ENCODE assay signal across 9 cellular contexts in the genomic region with DNA sequence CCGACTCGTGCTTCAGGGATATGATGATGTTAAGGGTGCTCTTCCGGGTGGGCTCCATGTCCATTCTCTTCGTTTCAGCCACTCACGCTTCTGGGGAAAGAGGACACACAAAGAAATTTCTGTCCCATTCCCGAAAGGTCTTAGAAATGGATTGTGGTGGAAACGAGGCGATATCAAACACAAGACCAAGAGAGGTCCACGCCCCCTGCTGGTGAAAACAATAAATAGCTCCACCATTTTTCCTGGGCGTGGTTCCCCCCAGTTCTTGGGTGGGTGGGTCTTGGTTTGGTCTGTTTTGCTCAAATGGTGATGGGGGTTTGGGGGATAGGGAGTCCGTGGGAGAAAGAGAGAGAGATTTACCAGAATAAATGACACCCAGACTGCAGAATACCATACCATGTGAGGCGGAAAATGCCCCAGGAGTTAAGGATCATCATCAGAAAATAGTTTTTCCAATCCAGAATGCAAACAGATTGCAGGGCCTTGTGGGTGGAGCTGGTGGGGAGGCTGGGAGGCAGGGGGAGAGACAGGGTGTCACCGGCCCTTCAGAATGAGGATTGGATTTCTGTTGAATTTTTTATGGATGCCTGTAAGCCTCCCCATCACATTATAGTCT. TPM values are rescaled to one million over a fixed set of nuclear protein-coding genes. Genes with fewer than 3 reads are reported as not detected.
DNase-seq lines count a peak whose midpoint lies in the region; ATAC-seq and TF ChIP-seq lines count a peak whose summit lies in the region.
"Had no signal": no experiment of that assay in that cellular context is flagged by ENCODE, and none has a peak within 500 bp of the region (broad histone marks: within the 10 kb centered on the region; RNA-seq: fewer than 3 reads in every experiment).

No MANE protein-coding gene starts in this region.

- H3K9ac ChIP-seq in OCI-LY3 (ENCODE audit: low read length): no peak overlapping the region

- H3K4me3 ChIP-seq in OCI-LY3 (ENCODE audit: low read length): no peak overlapping the region
- H3K4me3 ChIP-seq: SJSA1 had no signal

- H3K4me1 Mint-ChIP-seq in CD14-positive monocyte: no peaks in the 10 kb centered on the region
- H3K4me1 Mint-ChIP-seq in CD4-positive, alpha-beta T cell (ENCODE audit: low read depth): no peaks in the 10 kb centered on the region

- no peak overlapping the region for H3K27ac ChIP-seq in OCI-LY3 (ENCODE audit: low read length)
- H3K27ac ChIP-seq in foreskin keratinocyte: no peak overlapping the region
- H3K27ac ChIP-seq in CD4-positive, alpha-beta T cell (ENCODE audit: low read depth, low read length): no peak overlapping the region
- H3K27ac ChIP-seq: SJSA1 had no signal

- no peaks in the 10 kb centered on the region for H3K36me3 Mint-ChIP-seq in CD14-positive monocyte
- no peaks in the 10 kb centered on the region for H3K36me3 Mint-ChIP-seq in CD4-positive, alpha-beta T cell (ENCODE audit: low read depth)

- POLR2A ChIA-PET in CD4-positive, alpha-beta T cell (lab: Charles Lee): no interaction called here

- CTCF ChIA-PET in CD4-positive, alpha-beta T cell (lab: Charles Lee): interaction anchor here (0.7 kb wide), 1 partner anchor 13 kb away, joined by 3 read pairs; no protein-coding TSS in a partner anchor

- no peak for ATAC-seq in foreskin keratinocyte
- no peak for ATAC-seq in CD4-positive, alpha-beta T cell (ENCODE audit: poor library complexity)

- DNase-seq in CD14-positive monocyte (ENCODE audit: low spot score): no peak
- DNase-seq in foreskin keratinocyte: no peak
- DNase-seq in superior temporal gyrus (ENCODE audit: extremely low spot score): peak; percentile 67
- no peak for DNase-seq in CD4-positive, alpha-beta T cell
- no peak for DNase-seq in DMS79 (lab: John Stamatoyannopoulos, UW)
- DNase-seq in DMS79 treated with DMSO at 0.1 percent for 48 hours (lab: John Stamatoyannopoulos, UW): no peak

- H3K27me3 ChIP-seq in OCI-LY3 (ENCODE audit: low read depth, low read length) (no peaks in the 10 kb centered on the region), foreskin keratinocyte (no peaks in the 10 kb centered on the region)
- H3K27me3 ChIP-seq in CD4-positive, alpha-beta T cell (ENCODE audit: control insufficient read depth, insufficient read depth, low read length): no peaks in the 10 kb centered on the region
- H3K27me3 ChIP-seq: SJSA1 had no signal

- H4K20me1 ChIP-seq in OCI-LY3 (ENCODE audit: insufficient read depth, low read length): no peaks in the 10 kb centered on the region

- H3K9me3 ChIP-seq in OCI-LY3 (ENCODE audit: insufficient read depth, low read length): no peaks in the 10 kb centered on the region
- no peaks in the 10 kb centered on the region for H3K9me3 ChIP-seq in CD4-positive, alpha-beta T cell (ENCODE audit: control insufficient read depth, low read length)
- H3K9me3 ChIP-seq: SJSA1 had no signal

- no peak overlapping the region for H3K4me2 ChIP-seq in OCI-LY3 (ENCODE audit: low read length)

- no peak overlapping the region for H3K27ac Mint-ChIP-seq in CD14-positive monocyte
- no peak overlapping the region for H3K27ac Mint-ChIP-seq in CD4-positive, alpha-beta T cell

- H3K9me3 Mint-ChIP-seq in CD14-positive monocyte: no peaks in the 10 kb centered on the region
- H3K9me3 Mint-ChIP-seq in CD4-positive, alpha-beta T cell: peaks cover 4% of the 10 kb centered on the region

- H3K4me1 ChIP-seq in OCI-LY3 (ENCODE audit: low read length) (no peaks in the 10 kb centered on the region), foreskin keratinocyte (no peaks in the 10 kb centered on the region)
- H3K4me1 ChIP-seq: SJSA1 had no signal

- no peaks in the 10 kb centered on the region for H3K79me2 ChIP-seq in OCI-LY3 (ENCODE audit: low read length)

- intact Hi-C loops in CD14-positive monocyte (cut with micrococcal nuclease): no loop called here
- intact Hi-C loops in CD4-positive, alpha-beta T cell (cut with DNase I, micrococcal nuclease): no loop called here

- no peak overlapping the region for H2AFZ ChIP-seq in OCI-LY3 (ENCODE audit: low read depth, low read length)

- H3K4me3 Mint-ChIP-seq in CD14-positive monocyte: no peak overlapping the region
- no peak overlapping the region for H3K4me3 Mint-ChIP-seq in CD4-positive, alpha-beta T cell

- peaks cover 1 to 9% (median 5%) of the 10 kb centered on the region in 3 donors for H3K27me3 Mint-ChIP-seq in CD14-positive monocyte (ENCODE audit: low read depth in 3 of 3)
- H3K27me3 Mint-ChIP-seq in CD4-positive, alpha-beta T cell: peaks cover 16% of the 10 kb centered on the region

- peak; percentile 73 for TF ChIP-seq CTCF in CD14-positive monocyte (IDR thresholded peaks at IDR 0.05)
- peak; percentile 69 for TF ChIP-seq CTCF in GM12872 (IDR thresholded peaks at IDR 0.05; ENCODE audit: insufficient read depth, low read depth, low read length)
- peak; percentile 59 for TF ChIP-seq CTCF in OCI-LY3 (IDR thresholded peaks at IDR 0.05; ENCODE audit: low read depth, low read length)
- TF ChIP-seq CTCF in foreskin keratinocyte (conservative IDR thresholded peaks at IDR 0.05): peak; percentile 25
- TF ChIP-seq CTCF in CD4-positive, alpha-beta T cell (IDR thresholded peaks at IDR 0.05): no peak

- H3K36me3 ChIP-seq in OCI-LY3 (replicated peaks; ENCODE audit: low read depth, low read length): no peaks in the 10 kb centered on the region
- H3K36me3 ChIP-seq: SJSA1 had no signal

RNA-seq across cellular contexts. Expression of gene SRRM4, which starts 55.6 kb away (rescaled TPM):
- polyA plus RNA-seq in CD14-positive monocyte: not detected
- not detected in 2 replicates for total RNA-seq in foreskin keratinocyte
- polyA plus RNA-seq in foreskin keratinocyte: not detected in 2 replicates
- total RNA-seq in CD4-positive, alpha-beta T cell: not detected
- total RNA-seq: SJSA1 had no signal
